In genomic region chr3:46143951-46144473, GRCh38 we compare ENCODE assay signal across 27 cellular contexts.
DNase-seq lines count a peak whose midpoint lies in the region; ATAC-seq and TF ChIP-seq lines count a peak whose summit lies in the region.
"Had no signal": no experiment of that assay in that cellular context is flagged by ENCODE, and none has a peak within 500 bp of the region (broad histone marks: within the 10 kb centered on the region; RNA-seq: fewer than 3 reads in every experiment).

No MANE protein-coding gene starts in this region.

- no peak overlapping the region for H3K4me3 ChIP-seq in left ventricle myocardium inferior
- H3K4me3 ChIP-seq in lower lobe of right lung = no peak overlapping the region
- H3K4me3 ChIP-seq in upper lobe of right lung = no peak overlapping the region
- H3K4me3 ChIP-seq: A549, esophagus squamous epithelium, GM12878, GM23248, psoas muscle, thoracic aorta had no signal

- no peaks in the 10 kb centered on the region for H3K27me3 Mint-ChIP-seq in dendritic cell treated with granulocyte-macrophage colony-stimulating factor and Interleukin-4, amounts not matched to agents 40 ng/mL and 50 ng/mL, for 4 days
- no peaks in the 10 kb centered on the region for H3K27me3 Mint-ChIP-seq in activated naive CD8-positive, alpha-beta T cell treated with anti-CD3 and anti-CD28 coated beads, Interleukin-2, amount 50 U/mL, for 24 hours
- H3K27me3 Mint-ChIP-seq in activated T-helper 2 cell treated with anti-CD3 and anti-CD28 coated beads, Interferon-gamma antibody, Interleukin-2, Interleukin-4, amounts not matched to agents 10 μg/mL and 5 μg/mL and 100 μg/mL, durations not matched to agents 14 hours and 24 hours and 36 hours (ENCODE audit: low read depth) = peaks cover 33% of the 10 kb centered on the region
- H3K27me3 Mint-ChIP-seq: activated naive CD8-positive, alpha-beta T cell treated with anti-CD3 and anti-CD28 coated beads, Interleukin-2, amount 10 ng/mL, durations not matched to agents 7 days and 5 days had no signal

- no peaks in the 10 kb centered on the region for H3K9me3 Mint-ChIP-seq in dendritic cell treated with granulocyte-macrophage colony-stimulating factor and Interleukin-4, amounts not matched to agents 40 ng/mL and 50 ng/mL, for 4 days
- H3K9me3 Mint-ChIP-seq in activated naive CD8-positive, alpha-beta T cell treated with anti-CD3 and anti-CD28 coated beads, Interleukin-2, amount 50 U/mL, for 24 hours = no peaks in the 10 kb centered on the region
- peaks cover 12% of the 10 kb centered on the region for H3K9me3 Mint-ChIP-seq in activated T-helper 2 cell treated with anti-CD3 and anti-CD28 coated beads, Interferon-gamma antibody, Interleukin-2, Interleukin-4, amounts not matched to agents 10 μg/mL and 5 μg/mL and 100 μg/mL, durations not matched to agents 14 hours and 24 hours and 36 hours
- H3K9me3 Mint-ChIP-seq: endodermal cell, HFFc6 had no signal

- no peak for TF ChIP-seq CTCF in left ventricle myocardium inferior (IDR thresholded peaks at IDR 0.05; ENCODE audit: borderline replicate concordance)
- TF ChIP-seq CTCF in lower lobe of right lung (IDR thresholded peaks at IDR 0.05) = no peak
- TF ChIP-seq CTCF in upper lobe of right lung (IDR thresholded peaks at IDR 0.05) = no peak

- DNase-seq in Right ventricle myocardium inferior (ENCODE audit: missing footprints) = peak; percentile 64
- no peak for DNase-seq in left ventricle myocardium inferior
- peak; percentile 56 for DNase-seq in lower lobe of right lung
- DNase-seq in upper lobe of right lung = no peak
- DNase-seq in activated naive CD8-positive, alpha-beta T cell treated with anti-CD3 and anti-CD28 coated beads, Interleukin-2, amount 50 U/mL, for 24 hours = no peak
- DNase-seq in activated T-helper 2 cell treated with anti-CD3 and anti-CD28 coated beads, Interferon-gamma antibody, Interleukin-2, Interleukin-4, amounts not matched to agents 10 μg/mL and 5 μg/mL and 100 μg/mL, durations not matched to agents 14 hours and 24 hours and 36 hours (ENCODE audit: low spot score) = no peak
- no peak for DNase-seq in effector CD8-positive, alpha-beta T cell (lab: John Stamatoyannopoulos, UW)
- DNase-seq: activated CD4-positive, alpha-beta T cell treated with anti-CD3 and anti-CD28 coated beads, Interleukin-2, amount 50 U/mL, for 48 hours; activated CD4-positive, CD25-positive, alpha-beta regulatory T cell; activated CD8-positive, alpha-beta memory T cell treated with anti-CD3 and anti-CD28 coated beads, Interleukin-2, amount 50 U/mL, for 48 hours; activated naive CD8-positive, alpha-beta T cell treated with anti-CD3 and anti-CD28 coated beads, Interleukin-2, amount 10 ng/mL, durations not matched to agents 7 days and 5 days; BE2C; Caco-2; DMS79 treated with DMSO at 0.1 percent for 48 hours; endodermal cell; esophagus squamous epithelium; GM23248; HFFc6; left colon; psoas muscle; stimulated activated CD4-positive, alpha-beta T cell treated with anti-CD3 and anti-CD28 coated beads, Interleukin-4, amount 100 ng/mL, for 1 hour; stimulated activated naive CD4-positive, alpha-beta T cell had no signal

- H3K4me1 ChIP-seq in left ventricle myocardium inferior (no peaks in the 10 kb centered on the region), lower lobe of right lung (peaks cover 16% of the 10 kb centered on the region), upper lobe of right lung (peaks cover 11% of the 10 kb centered on the region)
- H3K4me1 ChIP-seq: A549, BE2C, Caco-2, psoas muscle had no signal

- peak overlapping the region; percentile 94 for H3K27ac Mint-ChIP-seq in dendritic cell treated with granulocyte-macrophage colony-stimulating factor and Interleukin-4, amounts not matched to agents 40 ng/mL and 50 ng/mL, for 4 days
- H3K27ac Mint-ChIP-seq in activated naive CD8-positive, alpha-beta T cell treated with anti-CD3 and anti-CD28 coated beads, Interleukin-2, amount 50 U/mL, for 24 hours = no peak overlapping the region
- H3K27ac Mint-ChIP-seq in activated T-helper 2 cell treated with anti-CD3 and anti-CD28 coated beads, Interferon-gamma antibody, Interleukin-2, Interleukin-4, amounts not matched to agents 10 μg/mL and 5 μg/mL and 100 μg/mL, durations not matched to agents 14 hours and 24 hours and 36 hours = no peak overlapping the region
- H3K27ac Mint-ChIP-seq: activated naive CD8-positive, alpha-beta T cell treated with anti-CD3 and anti-CD28 coated beads, Interleukin-2, amount 10 ng/mL, durations not matched to agents 7 days and 5 days; endodermal cell; HFFc6 had no signal

- peak; percentile 75 for ATAC-seq in Right ventricle myocardium inferior
- peak; percentile 61 to 84 for ATAC-seq in lower lobe of right lung
- ATAC-seq in upper lobe of right lung = peak; percentile 83
- ATAC-seq in activated naive CD8-positive, alpha-beta T cell treated with anti-CD3 and anti-CD28 coated beads, Interleukin-2, amount 50 U/mL, for 24 hours = no peak
- ATAC-seq: A549, GM12878, left colon, psoas muscle had no signal

- H3K27me3 ChIP-seq in left ventricle myocardium inferior (ENCODE audit: low read depth) = peaks cover 17% of the 10 kb centered on the region
- H3K27me3 ChIP-seq in lower lobe of right lung (ENCODE audit: low read depth) = no peaks in the 10 kb centered on the region
- H3K27me3 ChIP-seq in upper lobe of right lung = peaks cover 4% of the 10 kb centered on the region
- H3K27me3 ChIP-seq: BE2C, esophagus squamous epithelium had no signal

- H3K4me1 Mint-ChIP-seq in dendritic cell treated with granulocyte-macrophage colony-stimulating factor and Interleukin-4, amounts not matched to agents 40 ng/mL and 50 ng/mL, for 4 days (ENCODE audit: low read depth) = peaks cover 67% of the 10 kb centered on the region
- peaks cover 5% of the 10 kb centered on the region for H3K4me1 Mint-ChIP-seq in activated naive CD8-positive, alpha-beta T cell treated with anti-CD3 and anti-CD28 coated beads, Interleukin-2, amount 50 U/mL, for 24 hours
- H3K4me1 Mint-ChIP-seq in activated T-helper 2 cell treated with anti-CD3 and anti-CD28 coated beads, Interferon-gamma antibody, Interleukin-2, Interleukin-4, amounts not matched to agents 10 μg/mL and 5 μg/mL and 100 μg/mL, durations not matched to agents 14 hours and 24 hours and 36 hours (ENCODE audit: low read depth) = peaks cover 2% of the 10 kb centered on the region
- H3K4me1 Mint-ChIP-seq: endodermal cell, neural crest cell had no signal

- intact Hi-C loops in Right ventricle myocardium inferior (cut with DNase I) = no loop called here
- intact Hi-C loops in left ventricle myocardium inferior (cut with micrococcal nuclease) = no loop called here
- intact Hi-C loops in dendritic cell treated with granulocyte-macrophage colony-stimulating factor and Interleukin-4, amounts not matched to agents 40 ng/mL and 50 ng/mL, for 4 days (cut with micrococcal nuclease) = no loop called here
- intact Hi-C loops in lower lobe of right lung (cut with DNase I) = no loop called here
- intact Hi-C loops in upper lobe of right lung (cut with DNase I) = no loop called here
- intact Hi-C loops in activated T-helper 2 cell treated with anti-CD3 and anti-CD28 coated beads, Interferon-gamma antibody, Interleukin-2, Interleukin-4, amounts not matched to agents 10 μg/mL and 5 μg/mL and 100 μg/mL, durations not matched to agents 14 hours and 24 hours and 36 hours (cut with micrococcal nuclease) = no loop called here

- peaks cover 6% of the 10 kb centered on the region for H3K36me3 Mint-ChIP-seq in dendritic cell treated with granulocyte-macrophage colony-stimulating factor and Interleukin-4, amounts not matched to agents 40 ng/mL and 50 ng/mL, for 4 days (ENCODE audit: low read depth)
- H3K36me3 Mint-ChIP-seq in activated naive CD8-positive, alpha-beta T cell treated with anti-CD3 and anti-CD28 coated beads, Interleukin-2, amount 50 U/mL, for 24 hours (ENCODE audit: low read depth) = no peaks in the 10 kb centered on the region
- no peaks in the 10 kb centered on the region for H3K36me3 Mint-ChIP-seq in activated T-helper 2 cell treated with anti-CD3 and anti-CD28 coated beads, Interferon-gamma antibody, Interleukin-2, Interleukin-4, amounts not matched to agents 10 μg/mL and 5 μg/mL and 100 μg/mL, durations not matched to agents 14 hours and 24 hours and 36 hours (ENCODE audit: low read depth)

- H3K4me3 Mint-ChIP-seq in dendritic cell treated with granulocyte-macrophage colony-stimulating factor and Interleukin-4, amounts not matched to agents 40 ng/mL and 50 ng/mL, for 4 days = peak overlapping the region; percentile 34
- H3K4me3 Mint-ChIP-seq in activated naive CD8-positive, alpha-beta T cell treated with anti-CD3 and anti-CD28 coated beads, Interleukin-2, amount 50 U/mL, for 24 hours = no peak overlapping the region
- no peak overlapping the region for H3K4me3 Mint-ChIP-seq in activated T-helper 2 cell treated with anti-CD3 and anti-CD28 coated beads, Interferon-gamma antibody, Interleukin-2, Interleukin-4, amounts not matched to agents 10 μg/mL and 5 μg/mL and 100 μg/mL, durations not matched to agents 14 hours and 24 hours and 36 hours (ENCODE audit: low read depth)
- H3K4me3 Mint-ChIP-seq: activated naive CD8-positive, alpha-beta T cell treated with anti-CD3 and anti-CD28 coated beads, Interleukin-2, amount 10 ng/mL, durations not matched to agents 7 days and 5 days; endodermal cell; HFFc6; neural crest cell had no signal

- H3K36me3 ChIP-seq in left ventricle myocardium inferior = no peaks in the 10 kb centered on the region
- H3K36me3 ChIP-seq in lower lobe of right lung = no peaks in the 10 kb centered on the region
- no peaks in the 10 kb centered on the region for H3K36me3 ChIP-seq in upper lobe of right lung
- H3K36me3 ChIP-seq: BE2C, esophagus squamous epithelium, thoracic aorta had no signal

- H3K27ac ChIP-seq in left ventricle myocardium inferior (replicated peaks) (no peak overlapping the region), lower lobe of right lung (no peak overlapping the region), upper lobe of right lung (peak overlapping the region; percentile 36)
- H3K27ac ChIP-seq: A549, esophagus squamous epithelium, GM23248, psoas muscle, thoracic aorta had no signal

- H3K9me3 ChIP-seq in left ventricle myocardium inferior (replicated peaks) (no peaks in the 10 kb centered on the region), lower lobe of right lung (no peaks in the 10 kb centered on the region), upper lobe of right lung (no peaks in the 10 kb centered on the region)
- H3K9me3 ChIP-seq: A549, BE2C, Caco-2, esophagus squamous epithelium, psoas muscle, thoracic aorta had no signal

Comparison
In these comparisons a context has a peak if more than half of its experiments do, and no peak if none do; other contexts are left out.
1. DNase-seq: peak in Right ventricle myocardium inferior (single experiment) and lower lobe of right lung (single experiment); none in left ventricle myocardium inferior (single experiment), upper lobe of right lung (single experiment), activated naive CD8-positive, alpha-beta T cell treated with anti-CD3 and anti-CD28 coated beads, Interleukin-2, amount 50 U/mL, for 24 hours (single experiment), activated T-helper 2 cell treated with anti-CD3 and anti-CD28 coated beads, Interferon-gamma antibody, Interleukin-2, Interleukin-4, amounts not matched to agents 10 μg/mL and 5 μg/mL and 100 μg/mL, durations not matched to agents 14 hours and 24 hours and 36 hours (single experiment) and effector CD8-positive, alpha-beta T cell (single experiment).